8 cellular contexts compared by ENCODE assay signal in the genomic region with DNA sequence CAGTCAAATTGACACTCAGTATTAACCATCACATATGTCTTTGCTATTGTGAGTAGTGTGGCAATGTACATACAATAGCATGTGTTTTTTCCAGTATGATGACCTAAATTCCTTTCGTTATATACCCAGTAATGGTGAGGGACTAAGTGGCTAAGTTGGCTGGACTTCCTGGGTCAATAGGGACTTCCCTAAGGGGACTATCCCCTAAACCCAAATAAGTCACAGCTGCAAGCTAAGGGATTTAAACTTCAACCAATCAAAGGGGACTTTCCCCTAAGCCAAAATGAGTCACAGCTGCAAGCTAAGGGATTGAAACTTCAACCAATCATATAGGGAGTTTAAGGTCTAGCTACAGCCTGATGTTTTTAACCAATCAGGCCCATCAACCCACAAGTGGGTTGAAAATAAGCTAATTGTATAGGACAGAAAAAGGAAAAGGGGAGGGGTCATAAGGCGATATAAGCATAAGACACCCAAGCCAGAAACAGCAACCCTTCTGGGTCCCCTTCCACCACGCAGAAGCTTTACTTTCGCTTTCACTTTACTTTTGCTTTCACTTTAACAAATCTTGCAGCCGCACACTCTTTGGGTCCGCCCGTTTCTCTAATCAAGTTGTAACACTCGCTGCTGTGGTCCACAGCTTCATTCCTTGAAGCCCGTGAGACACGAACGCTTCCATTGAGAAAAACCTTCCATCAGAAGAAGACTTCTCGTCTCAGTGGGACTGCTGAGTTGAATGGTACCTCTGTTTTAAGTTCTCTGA.
DNase-seq lines count a peak whose midpoint lies in the region; ATAC-seq lines count a peak whose summit lies in the region.

No MANE protein-coding gene starts in this region.

- ATAC-seq in GM19372 (IDR thresholded peaks at IDR 0.05; ENCODE audit: low read depth, unreplicated experiment) (peak; percentile 84), HG03457 (IDR thresholded peaks at IDR 0.05; ENCODE audit: unreplicated experiment) (peak; percentile 87), left ventricle myocardium superior (peak; percentile 58)

- intact Hi-C loops in left ventricle myocardium superior (cut with micrococcal nuclease) = no loop called here

- DNase-seq in CMK (ENCODE audit: low read depth) = peak; percentile 61
- DNase-seq in RPMI7951 (ENCODE audit: low read depth) = peak; percentile 79
- peak; percentile 27 for DNase-seq in activated T-helper 9 cell treated with anti-CD3 and anti-CD28 coated beads, Interleukin-2, amount 50 U/mL, for 16 hours (ENCODE audit: low read depth)
- no peak for DNase-seq in left ventricle myocardium superior
- peak; percentile 8 to 17 for DNase-seq in stimulated activated CD4-positive, alpha-beta T cell treated with anti-CD3 and anti-CD28 coated beads, Interleukin-4, amount 100 ng/mL, for 48 hours (ENCODE audit: low read depth in 2 of 2)
- DNase-seq in NCI-H82 (lab: John Stamatoyannopoulos, UW) = no peak

Comparison
In these comparisons a context has a peak if more than half of its experiments do, and no peak if none do; other contexts are left out.
1. DNase-seq: peak in CMK (single experiment), RPMI7951 (single experiment), activated T-helper 9 cell treated with anti-CD3 and anti-CD28 coated beads, Interleukin-2, amount 50 U/mL, for 16 hours (single experiment) and stimulated activated CD4-positive, alpha-beta T cell treated with anti-CD3 and anti-CD28 coated beads, Interleukin-4, amount 100 ng/mL, for 48 hours (2 of 2); none in left ventricle myocardium superior (single experiment) and NCI-H82 (single experiment).
2. Peak in every context shown above with its lines, with median percentiles within 50 percentile points of each other: ATAC-seq.